In genomic region chr5:95846554-95847260, GRCh38 we compare ENCODE assay signal across 8 cellular contexts. TPM values are rescaled to one million over a fixed set of nuclear protein-coding genes. Genes with fewer than 3 reads are reported as not detected.
DNase-seq lines count a peak whose midpoint lies in the region; ATAC-seq and TF ChIP-seq lines count a peak whose summit lies in the region.

No MANE protein-coding gene starts in this region.

- H2BK20ac ChIP-seq in IMR-90 (ENCODE audit: low read depth, low read length), result peak overlapping the region; percentile 91

- dilution Hi-C loops in IMR-90 (cut with HindIII; ENCODE audit: low sequenced_read_pairs, unreplicated experiment), result no loop called here

- H3K27ac ChIP-seq in IMR-90 (ENCODE audit: insufficient read depth, low read length) (no peak overlapping the region), RWPE1 (no peak overlapping the region), neuronal stem cell (replicated peaks; ENCODE audit: low read length) (no peak overlapping the region), vagina (peak overlapping the region; percentile 50)

- peaks cover 10% of the 10 kb centered on the region; the same call in 1 of the 2 replicates for H3K9me1 ChIP-seq in IMR-90 (ENCODE audit: insufficient read depth, low read length)

- H2BK5ac ChIP-seq in IMR-90 (ENCODE audit: low read depth, low read length, poor library complexity, severe bottlenecking) (no peak overlapping the region), neuronal stem cell (ENCODE audit: low read length) (no peak overlapping the region)

- no CpG with 5 or more reads among the region's 7 CpGs for WGBS in IMR-90 (ENCODE audit: extremely low coverage in 2 of 2, insufficient read length in 1 of 2), 2 experiments
- no CpG with 5 or more reads among the region's 7 CpGs for WGBS in neuronal stem cell (ENCODE audit: extremely low coverage in 2 of 2, insufficient read length in 2 of 2, insufficient replicate concordance in 1 of 2), 2 donors

- peak overlapping the region in 1 of 2 experiments; percentile 85; a peak in 2 of 4 replicates for H4K8ac ChIP-seq in IMR-90 (ENCODE audit: low read depth in 2 of 2, low read length in 2 of 2)
- no peak overlapping the region for H4K8ac ChIP-seq in neuronal stem cell (ENCODE audit: low read depth, low read length)

- no peak overlapping the region for H3K4me2 ChIP-seq in IMR-90 (ENCODE audit: low read depth, low read length)
- H3K4me2 ChIP-seq in neuronal stem cell (ENCODE audit: insufficient read depth, low read length, poor library complexity, severe bottlenecking), result no peak overlapping the region

- H3K9me3 ChIP-seq in IMR-90 (ENCODE audit: control insufficient read depth, insufficient read depth, low read length) (no peaks in the 10 kb centered on the region), neuronal stem cell (replicated peaks in 1 of 2; ENCODE audit: control insufficient read depth in 2 of 2, insufficient read depth in 1 of 2, low read depth in 1 of 2, low read length in 2 of 2) (no peaks in the 10 kb centered on the region), vagina (no peaks in the 10 kb centered on the region)

- H2BK15ac ChIP-seq in IMR-90 (ENCODE audit: low read depth, low read length) (peak overlapping the region; percentile 57; the same call in 1 of the 3 replicates), neuronal stem cell (ENCODE audit: low read length) (no peak overlapping the region)

- H4K91ac ChIP-seq in IMR-90 (ENCODE audit: insufficient read depth, low read depth, low read length) (peak overlapping the region; percentile 29), neuronal stem cell (ENCODE audit: low read depth, low read length, poor library complexity) (no peak overlapping the region)

- H4K5ac ChIP-seq in IMR-90 (ENCODE audit: low read depth, low read length), result peak overlapping the region; percentile 19; the same call in 1 of the 2 replicates

- in situ Hi-C loops in IMR-90 (cut with MboI; ENCODE audit: low sequenced_read_pairs), result loop anchor here (10.0 kb wide), 2 partner anchors 182 to 292 kb away; partner anchors contain the start of genes ARSK and SKIC3

- H2BK120ac ChIP-seq in IMR-90 (ENCODE audit: low read depth, low read length) (peak overlapping the region; percentile 83), neuronal stem cell (ENCODE audit: low read depth, low read length) (no peak overlapping the region)

- H3K56ac ChIP-seq in IMR-90 (ENCODE audit: extremely low read depth, insufficient read depth, low read length), result no peak overlapping the region

- peak; percentile 67 for DNase-seq in DMS114 treated with DMSO at 0.1 percent for 48 hours (lab: John Stamatoyannopoulos, UW; ENCODE audit: unreplicated experiment)
- DNase-seq in IMR-90, result peak; percentile 79
- peak; percentile 91 for DNase-seq in RWPE1 (ENCODE audit: low spot score)
- DNase-seq in activated T-helper 1 cell treated with anti-CD3 and anti-CD28 coated beads, Interleukin-2, amount 50 U/mL, for 16 hours (ENCODE audit: low read depth in 1 of 2, low spot score in 1 of 2), result peak; percentile 36 to 48
- DNase-seq in fibroblast of mammary gland (ENCODE audit: low read depth), result peak; percentile 81
- peak; percentile 60 for DNase-seq in neuronal stem cell (ENCODE audit: low spot score)
- no peak for DNase-seq in vagina (ENCODE audit: extremely low spot score in 2 of 2)

- POLR2A ChIA-PET in IMR-90 (lab: Charles Lee; ENCODE audit: unreplicated experiment) (no interaction called here), RWPE1 (lab: Yijun Ruan, JAX; ENCODE audit: low non-redundant PET) (no interaction called here)

- H3K36me3 ChIP-seq in IMR-90 (ENCODE audit: control insufficient read depth, insufficient read depth, low read length) (no peaks in the 10 kb centered on the region), neuronal stem cell (replicated peaks in 1 of 2; ENCODE audit: control insufficient read depth in 2 of 2, insufficient read depth in 2 of 2, low read length in 2 of 2) (no peaks in the 10 kb centered on the region), vagina (no peaks in the 10 kb centered on the region)

- no peaks in the 10 kb centered on the region for H4K20me1 ChIP-seq in IMR-90 (ENCODE audit: insufficient read depth, low read length)

- H3K27me3 ChIP-seq in IMR-90 (ENCODE audit: control insufficient read depth, insufficient read depth, low read length), result no peaks in the 10 kb centered on the region
- no peaks in the 10 kb centered on the region for H3K27me3 ChIP-seq in neuronal stem cell (ENCODE audit: control insufficient read depth in 3 of 3, insufficient read depth in 3 of 3, low read depth in 1 of 3, low read length in 3 of 3)
- no peaks in the 10 kb centered on the region for H3K27me3 ChIP-seq in vagina

- H3K9ac ChIP-seq in IMR-90 (ENCODE audit: low read depth, low read length) (no peak overlapping the region), neuronal stem cell (ENCODE audit: low read depth, low read length, poor library complexity) (no peak overlapping the region)

- intact Hi-C loops in IMR-90 (cut with micrococcal nuclease) (loop anchor here (1.0 to 5.0 kb wide), 5 partner anchors 65 to 289 kb away; partner anchors contain the start of gene ARSK), vagina (cut with DNase I) (loop anchor here (2.0 to 10.0 kb wide), 2 partner anchors 66 to 202 kb away; partner anchors contain the start of gene RFESD)

- BruUV-seq in IMR-90 (replicated peaks; lab: Mats Ljungman, UMichigan), result no TSS peak

- TF ChIP-seq POLR2A in IMR-90 (IDR thresholded peaks at IDR 0.05; ENCODE audit: low read depth, low read length) (peak; percentile 50), vagina (IDR thresholded peaks at IDR 0.05) (no peak)

- H2AFZ ChIP-seq in IMR-90 (replicated peaks; ENCODE audit: low read length, poor library complexity) (peak overlapping the region; percentile 65), neuronal stem cell (ENCODE audit: low read length) (peak overlapping the region; percentile 31)

- no peak overlapping the region for H2BK12ac ChIP-seq in neuronal stem cell (ENCODE audit: low read length)

- ATAC-seq in GM21381 (IDR thresholded peaks at IDR 0.05; ENCODE audit: unreplicated experiment) (peak; percentile 63), IMR-90 (ENCODE audit: low read depth) (peak; percentile 92)

- H3K4ac ChIP-seq in IMR-90 (ENCODE audit: low read depth, low read length) (peak overlapping the region; percentile 79), neuronal stem cell (ENCODE audit: low read length) (no peak overlapping the region)

- peak; percentile 93 for TF ChIP-seq RAD21 in IMR-90 (IDR thresholded peaks at IDR 0.05; ENCODE audit: low read length)

- peak; percentile 96 for TF ChIP-seq CTCF in IMR-90 (conservative IDR thresholded peaks at IDR 0.05; ENCODE audit: low read depth, low read length)
- TF ChIP-seq CTCF in RWPE1 (conservative IDR thresholded peaks at IDR 0.05; ENCODE audit: low read depth), result peak; percentile 98
- peak; percentile 97 for TF ChIP-seq CTCF in fibroblast of mammary gland (conservative IDR thresholded peaks at IDR 0.05; ENCODE audit: control insufficient read depth, insufficient read depth, low read depth, low read length)
- TF ChIP-seq CTCF in vagina (IDR thresholded peaks at IDR 0.05), result peak; percentile 93 to 95 (median 94)

- 0 out of 4 replicates have a peak, but pooled peaks cover 0 to 3% of the 10 kb centered on the region in 2 experiments for H3K79me1 ChIP-seq in IMR-90 (ENCODE audit: low read depth in 1 of 2, low read length in 2 of 2)
- no peaks in the 10 kb centered on the region for H3K79me1 ChIP-seq in neuronal stem cell (ENCODE audit: low read depth, low read length)

- H3K23ac ChIP-seq in IMR-90 (ENCODE audit: low read depth, low read length) (no peak overlapping the region), neuronal stem cell (ENCODE audit: low read depth, low read length, poor library complexity) (no peak overlapping the region)

- peak overlapping the region; percentile 57 for H2AK9ac ChIP-seq in IMR-90 (replicated peaks; ENCODE audit: low read depth, low read length, poor library complexity)

- CTCF ChIA-PET in IMR-90 (lab: Yijun Ruan, JAX), result interaction anchor here (0.5 to 1.7 kb wide), 15 partner anchors 10 to 535 kb away, joined by 3 to 5 read pairs (median 3); partner anchors contain the start of genes GLRX, RFESD and RHOBTB3
- CTCF ChIA-PET in RWPE1 (lab: Yijun Ruan, JAX), result interaction anchor here (0.6 to 4.4 kb wide), 14 partner anchors 13 to 772 kb away, joined by 3 to 36 read pairs (median 4); partner anchors contain the start of genes ARSK, RFESD and SKIC3

- H2AK5ac ChIP-seq in IMR-90 (ENCODE audit: low read depth, low read length) (peak overlapping the region; percentile 33; the same call in 1 of the 2 replicates), neuronal stem cell (ENCODE audit: low read depth, low read length) (no peak overlapping the region)

- H3K18ac ChIP-seq in IMR-90 (ENCODE audit: low read depth, low read length), result peak overlapping the region; percentile 15; the same call in 1 of the 2 replicates
- peak overlapping the region; percentile 11 for H3K18ac ChIP-seq in neuronal stem cell (ENCODE audit: low read length)

- H3K14ac ChIP-seq in IMR-90 (replicated peaks; ENCODE audit: low read depth, low read length), result peak overlapping the region; percentile 88
- no peak overlapping the region for H3K14ac ChIP-seq in neuronal stem cell (ENCODE audit: low read length)

- no peak overlapping the region for H3K4me3 ChIP-seq in IMR-90 (ENCODE audit: insufficient read depth, low read depth, low read length)
- H3K4me3 ChIP-seq in fibroblast of mammary gland (ENCODE audit: control insufficient read depth, low read depth, low read length), result no peak overlapping the region
- no peak overlapping the region for H3K4me3 ChIP-seq in neuronal stem cell (ENCODE audit: low read length in 2 of 2)
- H3K4me3 ChIP-seq in vagina, result no peak overlapping the region

- H3K4me1 ChIP-seq in IMR-90 (ENCODE audit: control insufficient read depth, insufficient read depth, low read length), result peaks cover 16% of the 10 kb centered on the region
- no peaks in the 10 kb centered on the region for H3K4me1 ChIP-seq in neuronal stem cell (ENCODE audit: control insufficient read depth in 2 of 2, insufficient read depth in 1 of 2, low read depth in 1 of 2, low read length in 2 of 2)
- peaks cover 19% of the 10 kb centered on the region for H3K4me1 ChIP-seq in vagina

TF ChIP-seq in IMR-90, 13 proteins besides CTCF, POLR2A, EP300 and RAD21 (continues in another document):
- TF ChIP-seq MAFK (IDR thresholded peaks at IDR 0.05; ENCODE audit: low read depth, low read length), result no peak
- TF ChIP-seq USF2 (IDR thresholded peaks at IDR 0.05; ENCODE audit: low read depth, low read length), result no peak

RNA-seq across cellular contexts. Expression of gene GLRX, which starts 24.2 kb away (rescaled TPM):
- 142 and 145 TPM in 2 replicates for total RNA-seq in IMR-90 (2012; rRNA removed)
- polyA plus RNA-seq in IMR-90 (2012; rRNA removed), result 193 and 277 TPM in 2 replicates
- polyA plus RNA-seq in IMR-90 (2012; cell fraction: cytosol; rRNA removed), result 266 and 276 TPM in 2 replicates
- 92.8 and 245 TPM in 2 replicates for polyA plus RNA-seq in IMR-90 (2012; cell fraction: nucleus; rRNA removed; ENCODE audit: low replicate concordance)
- polyA plus RNA-seq in neuronal stem cell (2013, experiment 1 of 2), result 13.5 TPM
- 14.2 TPM for polyA plus RNA-seq in neuronal stem cell (2013, experiment 2 of 2)
- 63.3 TPM for total RNA-seq in vagina

Comparison
In these comparisons a context has a peak if more than half of its experiments do, and no peak if none do; other contexts are left out.
1. DNase-seq: peak in DMS114 treated with DMSO at 0.1 percent for 48 hours (single experiment), IMR-90 (single experiment), RWPE1 (single experiment), activated T-helper 1 cell treated with anti-CD3 and anti-CD28 coated beads, Interleukin-2, amount 50 U/mL, for 16 hours (2 of 2), fibroblast of mammary gland (single experiment) and neuronal stem cell (single experiment); none in vagina (0 of 2).
2. Peak in every context shown above with its lines, with median percentiles within 50 percentile points of each other: CTCF ChIP-seq.